1 cellular context compared by ENCODE assay signal in genomic region chr15:66004618-66005262, GRCh38.
TF ChIP-seq lines count a peak whose summit lies in the region.

No MANE protein-coding gene starts in this region.

TF ChIP-seq in HepG2, 621 proteins besides CTCF, POLR2A, EP300 and RAD21 (continued from another document):
- TF ChIP-seq ZNF646 (CRISPR knock-in tag; IDR thresholded peaks at IDR 0.05) = no peak
- no peak for TF ChIP-seq ZNF761 (CRISPR knock-in tag; conservative IDR thresholded peaks at IDR 0.05)
- no peak for TF ChIP-seq THAP8 (CRISPR knock-in tag; IDR thresholded peaks at IDR 0.05; ENCODE audit: borderline replicate concordance)
- peak; percentile 48; the same call in 1 of the 2 replicates for TF ChIP-seq ZNF441 (CRISPR knock-in tag; IDR thresholded peaks at IDR 0.05; ENCODE audit: borderline replicate concordance)
- no peak for TF ChIP-seq SMAD1 (CRISPR knock-in tag; IDR thresholded peaks at IDR 0.05; ENCODE audit: borderline replicate concordance, low read depth)
- TF ChIP-seq MATR3 (CRISPR knock-in tag; IDR thresholded peaks at IDR 0.05) = no peak
- 0 out of 2 replicates have a peak, but pooled peaks have one; percentile 48 for TF ChIP-seq ZNF607 (CRISPR knock-in tag; IDR thresholded peaks at IDR 0.05; ENCODE audit: borderline replicate concordance)
- TF ChIP-seq NFAT5 (CRISPR knock-in tag; IDR thresholded peaks at IDR 0.05) = 0 out of 2 replicates have a peak, but pooled peaks have one; percentile 41
- peak; percentile 97 for TF ChIP-seq MIER2 (CRISPR knock-in tag; IDR thresholded peaks at IDR 0.05)
- no peak for TF ChIP-seq ZNF136 (CRISPR knock-in tag; IDR thresholded peaks at IDR 0.05; ENCODE audit: low read depth)
- TF ChIP-seq ZFY (CRISPR knock-in tag; IDR thresholded peaks at IDR 0.05) = 0 out of 2 replicates have a peak, but pooled peaks have one; percentile 19
- peak; percentile 46; the same call in 1 of the 2 replicates for TF ChIP-seq RARA (CRISPR knock-in tag; IDR thresholded peaks at IDR 0.05)
- peak; percentile 35; the same call in 1 of the 2 replicates for TF ChIP-seq HDAC2 (CRISPR knock-in tag; IDR thresholded peaks at IDR 0.05)
- no peak for TF ChIP-seq NCOR1 (IDR thresholded peaks at IDR 0.05; ENCODE audit: borderline replicate concordance, low read length)
- 0 out of 2 replicates have a peak, but pooled peaks have one; percentile 27 for TF ChIP-seq ZBTB26 (CRISPR knock-in tag; IDR thresholded peaks at IDR 0.05; ENCODE audit: borderline replicate concordance)
- TF ChIP-seq ZNF589 (CRISPR knock-in tag; conservative IDR thresholded peaks at IDR 0.05) = peak; percentile 50; the same call in 1 of the 2 replicates
- TF ChIP-seq RFXAP (CRISPR knock-in tag; IDR thresholded peaks at IDR 0.05; ENCODE audit: borderline replicate concordance) = no peak
- TF ChIP-seq IRF1 (CRISPR knock-in tag; IDR thresholded peaks at IDR 0.05; ENCODE audit: low read depth) = no peak
- peak; percentile 24; the same call in 1 of the 2 replicates for TF ChIP-seq ZBTB20 (CRISPR knock-in tag; IDR thresholded peaks at IDR 0.05; ENCODE audit: borderline replicate concordance, low read depth)
- no peak for TF ChIP-seq ZNF253 (CRISPR knock-in tag; IDR thresholded peaks at IDR 0.05; ENCODE audit: borderline replicate concordance)
- TF ChIP-seq FOXC1 (CRISPR knock-in tag; IDR thresholded peaks at IDR 0.05; ENCODE audit: borderline replicate concordance) = no peak
- peak; percentile 69; the same call in 1 of the 2 replicates for TF ChIP-seq TSC22D2 (CRISPR knock-in tag; IDR thresholded peaks at IDR 0.05; ENCODE audit: borderline replicate concordance)
- TF ChIP-seq DMAP1 (CRISPR knock-in tag; IDR thresholded peaks at IDR 0.05) = no peak
- TF ChIP-seq SALL1 (CRISPR knock-in tag; IDR thresholded peaks at IDR 0.05) = peak; percentile 54
- TF ChIP-seq RARG (CRISPR knock-in tag; IDR thresholded peaks at IDR 0.05; ENCODE audit: low read depth) = no peak
- TF ChIP-seq PCBP1 (IDR thresholded peaks at IDR 0.05; ENCODE audit: borderline replicate concordance, low read depth, low read length) = no peak
- 0 out of 2 replicates have a peak, but pooled peaks have one; percentile 40 for TF ChIP-seq MIER3 (CRISPR knock-in tag; IDR thresholded peaks at IDR 0.05; ENCODE audit: borderline replicate concordance)
- TF ChIP-seq ZBTB4 (CRISPR knock-in tag; IDR thresholded peaks at IDR 0.05; ENCODE audit: borderline replicate concordance) = no peak
- TF ChIP-seq ZNF644 (CRISPR knock-in tag; IDR thresholded peaks at IDR 0.05; ENCODE audit: low read depth) = 0 out of 2 replicates have a peak, but pooled peaks have one; percentile 29
- TF ChIP-seq NKX3-1 (CRISPR knock-in tag; IDR thresholded peaks at IDR 0.05) = peak; percentile 80; the same call in 1 of the 2 replicates
- TF ChIP-seq ZFAT (CRISPR knock-in tag; conservative IDR thresholded peaks at IDR 0.05) = no peak
- no peak for TF ChIP-seq ZNF709 (CRISPR knock-in tag; IDR thresholded peaks at IDR 0.05)
- peak; percentile 93 for TF ChIP-seq EHMT2 (IDR thresholded peaks at IDR 0.05; ENCODE audit: borderline replicate concordance, low read depth, low read length)
- no peak for TF ChIP-seq ZNF777 (CRISPR knock-in tag; IDR thresholded peaks at IDR 0.05)
- no peak for TF ChIP-seq ATRX (CRISPR knock-in tag; IDR thresholded peaks at IDR 0.05; ENCODE audit: borderline replicate concordance)
- no peak for TF ChIP-seq U2AF1 (optimal IDR thresholded peaks at IDR 0.05; ENCODE audit: low read depth, low read length)
- peak; percentile 47; the same call in 1 of the 2 replicates for TF ChIP-seq RXRB (CRISPR knock-in tag; IDR thresholded peaks at IDR 0.05; ENCODE audit: borderline replicate concordance)
- TF ChIP-seq SSRP1 (CRISPR knock-in tag; IDR thresholded peaks at IDR 0.05) = no peak
- TF ChIP-seq ZNF292 (CRISPR knock-in tag; IDR thresholded peaks at IDR 0.05; ENCODE audit: borderline replicate concordance, low read depth) = no peak
- no peak for TF ChIP-seq GATA4 (IDR thresholded peaks at IDR 0.05; ENCODE audit: borderline replicate concordance, low read depth)
- TF ChIP-seq ZNF562 (CRISPR knock-in tag; IDR thresholded peaks at IDR 0.05; ENCODE audit: borderline replicate concordance) = no peak
- peak; percentile 38; the same call in 1 of the 2 replicates for TF ChIP-seq ZNF878 (CRISPR knock-in tag; IDR thresholded peaks at IDR 0.05)
- no peak for TF ChIP-seq ZNF333 (CRISPR knock-in tag; IDR thresholded peaks at IDR 0.05; ENCODE audit: borderline replicate concordance)
